ENCODE assay signal across 9 cellular contexts in the genomic region with DNA sequence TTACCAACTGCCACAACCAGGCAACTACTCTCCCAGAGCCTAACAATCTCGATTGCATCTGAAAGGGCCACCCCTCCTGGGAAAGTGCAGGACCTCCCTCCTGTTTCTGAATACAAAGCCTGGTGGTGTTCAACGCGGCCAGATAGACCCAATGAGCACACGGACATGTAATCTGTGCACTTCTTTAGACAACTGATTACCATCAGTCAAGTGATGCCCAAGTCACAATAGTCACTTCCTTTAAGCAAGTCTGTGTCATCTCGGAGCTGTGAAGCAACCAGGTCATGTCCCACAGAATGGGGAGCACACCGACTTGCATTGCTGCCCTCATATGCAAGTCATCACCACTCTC. TPM values are rescaled to one million over a fixed set of nuclear protein-coding genes. Genes with fewer than 3 reads are reported as not detected.
DNase-seq lines count a peak whose midpoint lies in the region; ATAC-seq and TF ChIP-seq lines count a peak whose summit lies in the region.
"Had no signal": no experiment of that assay in that cellular context is flagged by ENCODE, and none has a peak within 500 bp of the region (broad histone marks: within the 10 kb centered on the region; RNA-seq: fewer than 3 reads in every experiment).

No MANE protein-coding gene starts in this region.

- peak overlapping the region; percentile 88 for H3K4me3 Mint-ChIP-seq in endodermal cell

- peaks cover 5% of the 10 kb centered on the region for H3K27me3 Mint-ChIP-seq in endodermal cell (ENCODE audit: insufficient read depth)

- H2BK120ac ChIP-seq in mesenchymal stem cell (ENCODE audit: low read depth, low read length): no peak overlapping the region

- peak; percentile 38 for ATAC-seq in GM21717 (IDR thresholded peaks at IDR 0.05; ENCODE audit: unreplicated experiment)

- H2BK12ac ChIP-seq in mesenchymal stem cell (ENCODE audit: low read length in 2 of 2): no peak overlapping the region

- H3K9ac ChIP-seq in SU-DHL-6 (ENCODE audit: low read length) (peak overlapping the region; percentile 84), endodermal cell (ENCODE audit: extremely low read depth, low read length, poor library complexity, severe bottlenecking) (peak overlapping the region; percentile 54), mesenchymal stem cell (ENCODE audit: low read length) (peak overlapping the region; percentile 92)

- peak overlapping the region; percentile 99 for H3K27ac Mint-ChIP-seq in endodermal cell

- H2AK5ac ChIP-seq in mesenchymal stem cell (ENCODE audit: low read length, severe bottlenecking): no peak overlapping the region

- H3K9me3 Mint-ChIP-seq in endodermal cell: peaks cover 2% of the 10 kb centered on the region

- no peaks in the 10 kb centered on the region for H3F3A ChIP-seq in SU-DHL-6 (ENCODE audit: insufficient read depth)

- H2AFZ ChIP-seq in SU-DHL-6 (ENCODE audit: low read depth, low read length, severe bottlenecking): peak overlapping the region; percentile 84
- peak overlapping the region; percentile 72 for H2AFZ ChIP-seq in mesenchymal stem cell (ENCODE audit: low read depth, low read length)

- TF ChIP-seq POLR2A in tibial nerve (IDR thresholded peaks at IDR 0.05): peak in 1 of 2 donors; percentile 6

- no peak for TF ChIP-seq EP300 in tibial nerve (IDR thresholded peaks at IDR 0.05)

- peak overlapping the region in 1 of 2 experiments; percentile 46 for H3K23ac ChIP-seq in mesenchymal stem cell (ENCODE audit: low read length in 2 of 2)

- H3K79me2 ChIP-seq in SU-DHL-6 (ENCODE audit: insufficient read depth, low read length): no peaks in the 10 kb centered on the region

- H3K9me2 ChIP-seq in SU-DHL-6 (replicated peaks; ENCODE audit: insufficient read depth, low read length): no peaks in the 10 kb centered on the region

- H3K27me3 ChIP-seq in SU-DHL-6 (ENCODE audit: low read length) (no peaks in the 10 kb centered on the region), endodermal cell (ENCODE audit: control insufficient read depth, insufficient read depth, low read length, poor library complexity, severe bottlenecking) (no peaks in the 10 kb centered on the region), mesenchymal stem cell (ENCODE audit: control insufficient read depth in 1 of 2, insufficient read depth in 1 of 2, low read length in 2 of 2) (peaks cover 0 to 3% of the 10 kb centered on the region in 2 experiments), tibial nerve (no peaks in the 10 kb centered on the region)

- no peaks in the 10 kb centered on the region for H4K20me1 ChIP-seq in SU-DHL-6 (ENCODE audit: low read depth, low read length)

- peak overlapping the region in 1 of 2 experiments; percentile 26 for H3K18ac ChIP-seq in mesenchymal stem cell (ENCODE audit: low read depth in 1 of 2, low read length in 2 of 2)

- H4K91ac ChIP-seq in mesenchymal stem cell (ENCODE audit: low read length): no peak overlapping the region

- H3K4me3 ChIP-seq in SU-DHL-6 (ENCODE audit: insufficient read depth, low read length, poor library complexity, severe bottlenecking): peak overlapping the region; percentile 64
- peak overlapping the region; percentile 96 for H3K4me3 ChIP-seq in endodermal cell (ENCODE audit: low read length)
- peak overlapping the region; percentile 56 to 84 for H3K4me3 ChIP-seq in mesenchymal stem cell (ENCODE audit: insufficient read depth in 1 of 2, low read depth in 1 of 2, low read length in 2 of 2)
- H3K4me3 ChIP-seq in tibial nerve: peak overlapping the region; percentile 51 to 87 (median 77)

- H3K4me1 Mint-ChIP-seq in endodermal cell: peaks cover 18% of the 10 kb centered on the region

- no peak overlapping the region for H4K8ac ChIP-seq in mesenchymal stem cell (ENCODE audit: low read length)

- no peak overlapping the region for H3K14ac ChIP-seq in mesenchymal stem cell (ENCODE audit: low read length in 2 of 2)

- H3K36me3 ChIP-seq in SU-DHL-6 (ENCODE audit: low read length) (no peaks in the 10 kb centered on the region), endodermal cell (ENCODE audit: control insufficient read depth, insufficient read depth, low read length) (no peaks in the 10 kb centered on the region), mesenchymal stem cell (ENCODE audit: control insufficient read depth in 1 of 2, insufficient read depth in 2 of 2, low read depth in 1 of 2, low read length in 2 of 2) (no peaks in the 10 kb centered on the region), tibial nerve (no peaks in the 10 kb centered on the region)

- peak overlapping the region in 1 of 2 experiments; percentile 40 for H3K4ac ChIP-seq in mesenchymal stem cell (ENCODE audit: low read depth in 1 of 2, low read length in 2 of 2)

- no peaks in the 10 kb centered on the region for H3K36me3 Mint-ChIP-seq in endodermal cell (ENCODE audit: low read depth)

- no peaks in the 10 kb centered on the region for H3K79me1 ChIP-seq in mesenchymal stem cell (replicated peaks; ENCODE audit: low read length, poor library complexity, severe bottlenecking)

- H3K27ac ChIP-seq in SU-DHL-6 (ENCODE audit: low read depth, low read length) (no peak overlapping the region), endodermal cell (ENCODE audit: low read depth, low read length) (peak overlapping the region; percentile 92), mesenchymal stem cell (ENCODE audit: low read length, poor library complexity, severe bottlenecking) (no peak overlapping the region), tibial nerve (peak overlapping the region; percentile 92 to 100 (median 97))

- no peak overlapping the region for H2BK15ac ChIP-seq in mesenchymal stem cell (ENCODE audit: low read depth, poor library complexity, severe bottlenecking)

- 3 to 4% methylated on average over 5 to 6 of the region's 6 CpGs for WGBS in endodermal cell (ENCODE audit: insufficient coverage in 1 of 2, insufficient read length in 1 of 2), 2 experiments
- WGBS in mesenchymal stem cell: 0% methylated on average over 6 of the region's 6 CpGs
- 2 to 8% methylated on average over 6 of the region's 6 CpGs for WGBS in tibial nerve, 2 donors

- peaks cover 7% of the 10 kb centered on the region; the same call in 1 of the 2 replicates for H3K9me3 ChIP-seq in SU-DHL-6 (ENCODE audit: insufficient read depth, low read length)
- H3K9me3 ChIP-seq in endodermal cell (ENCODE audit: control insufficient read depth, low read length): no peaks in the 10 kb centered on the region
- H3K9me3 ChIP-seq in mesenchymal stem cell (ENCODE audit: control insufficient read depth, low read length): no peaks in the 10 kb centered on the region
- no peaks in the 10 kb centered on the region for H3K9me3 ChIP-seq in tibial nerve

- peak overlapping the region; percentile 80 for H3K4me2 ChIP-seq in SU-DHL-6 (ENCODE audit: low read depth, low read length, poor library complexity, severe bottlenecking)
- peak overlapping the region; percentile 67 for H3K4me2 ChIP-seq in mesenchymal stem cell (ENCODE audit: low read length, poor library complexity, severe bottlenecking)

- peak; percentile 57 for DNase-seq in activated CD8-positive, alpha-beta memory T cell treated with anti-CD3 and anti-CD28 coated beads, Interleukin-2, amount 50 U/mL, for 1 hour (ENCODE audit: extremely low read depth)
- DNase-seq in activated CD8-positive, alpha-beta memory T cell treated with anti-CD3 and anti-CD28 coated beads, Interleukin-2, amount 50 U/mL, for 48 hours: no peak
- DNase-seq in HuH-7 (ENCODE audit: low spot score): peak; percentile 10
- peak; percentile 65 for DNase-seq in endodermal cell
- peak; percentile 83 for DNase-seq in mesenchymal stem cell
- DNase-seq in tibial nerve (ENCODE audit: low spot score in 2 of 2): peak in 1 of 2 donors; percentile 55

- no peak overlapping the region for H2BK5ac ChIP-seq in mesenchymal stem cell (ENCODE audit: low read depth, low read length, poor library complexity, severe bottlenecking)

- TF ChIP-seq CTCF in SU-DHL-6 (IDR thresholded peaks at IDR 0.05; ENCODE audit: insufficient read depth, low read length, poor library complexity, severe bottlenecking): no peak
- TF ChIP-seq CTCF in endodermal cell (conservative IDR thresholded peaks at IDR 0.05): no peak
- no peak for TF ChIP-seq CTCF in tibial nerve (IDR thresholded peaks at IDR 0.05)

- no peaks in the 10 kb centered on the region for H3K4me1 ChIP-seq in endodermal cell (ENCODE audit: control insufficient read depth, insufficient read depth, low read length)
- peaks cover 2% of the 10 kb centered on the region for H3K4me1 ChIP-seq in mesenchymal stem cell (ENCODE audit: control insufficient read depth, insufficient read depth, low read depth, low read length)
- peaks cover 0 to 18% (median 9%) of the 10 kb centered on the region in 4 donors for H3K4me1 ChIP-seq in tibial nerve

RNA-seq across cellular contexts. Expression of a gene that starts 0.7 kb away (rescaled TPM):
- total RNA-seq in endodermal cell: 10 to 100 TPM; 19.4 to 26.4 TPM
- polyA plus RNA-seq in endodermal cell (2013, experiment 1 of 2): 30.0 TPM
- polyA plus RNA-seq in endodermal cell (2013, experiment 2 of 2): 27.4 TPM
- polyA plus RNA-seq in mesenchymal stem cell (2013, experiment 1 of 2): 7.2 TPM
- 7.1 TPM for polyA plus RNA-seq in mesenchymal stem cell (2013, experiment 2 of 2)
- total RNA-seq in tibial nerve: 10 to 100 TPM; 19.0 to 23.8 (median 20.7) TPM

RNA-seq across cellular contexts. Expression of a gene that starts 42.9 kb away (rescaled TPM):
- total RNA-seq in endodermal cell (1 to 10 TPM; 5.6 to 6.2 TPM), tibial nerve (10 to 100 TPM; 16.2 to 23.7 (median 19.7) TPM)
- 5.8 TPM for polyA plus RNA-seq in endodermal cell (2013, experiment 1 of 2)
- 6.0 TPM for polyA plus RNA-seq in endodermal cell (2013, experiment 2 of 2)
- 0.76 TPM for polyA plus RNA-seq in mesenchymal stem cell (2013, experiment 1 of 2)
- 0.78 TPM for polyA plus RNA-seq in mesenchymal stem cell (2013, experiment 2 of 2)

RNA-seq across cellular contexts. Expression of a gene that starts 48.5 kb away (rescaled TPM):
- total RNA-seq in endodermal cell (not detected), tibial nerve (not detected)
- polyA plus RNA-seq in endodermal cell (2013, experiment 1 of 2): not detected
- not detected for polyA plus RNA-seq in endodermal cell (2013, experiment 2 of 2)
- polyA plus RNA-seq in mesenchymal stem cell (2013, experiment 1 of 2): not detected
- not detected for polyA plus RNA-seq in mesenchymal stem cell (2013, experiment 2 of 2)
- total RNA-seq: subcutaneous adipose tissue had no signal

Comparison
In these comparisons a context has a peak if more than half of its experiments do, and no peak if none do; other contexts are left out.
1. H3K27ac ChIP-seq: peak in endodermal cell (single experiment) and tibial nerve (4 of 4); none in SU-DHL-6 (single experiment) and mesenchymal stem cell (single experiment).
2. Peak in every context shown above with its lines, with median percentiles within 50 percentile points of each other: H3K4me3 ChIP-seq and H3K9ac ChIP-seq.